Comparison of ENCODE assay signal across 44 cellular contexts in the genomic region with DNA sequence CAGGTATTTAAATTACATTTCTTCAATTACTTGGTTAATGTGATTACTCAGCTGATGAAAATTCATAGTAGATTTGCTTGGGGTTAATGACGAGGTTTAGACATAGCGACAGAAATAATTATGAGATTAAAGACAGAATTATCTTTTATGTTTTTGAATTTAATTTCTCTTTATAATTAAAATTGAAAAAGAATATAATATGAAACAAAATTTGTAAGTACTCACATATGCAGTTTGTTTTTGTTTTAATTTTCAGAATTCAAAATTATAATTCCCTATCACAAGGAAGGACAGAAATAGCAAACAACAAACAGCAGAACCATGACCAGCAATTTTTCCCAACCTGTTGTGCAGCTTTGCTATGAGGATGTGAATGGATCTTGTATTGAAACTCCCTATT. TPM values are rescaled to one million over a fixed set of nuclear protein-coding genes. Genes with fewer than 3 reads are reported as not detected.
"Had no signal": no experiment of that assay in that cellular context is flagged by ENCODE, and none has a peak within 500 bp of the region (broad histone marks: within the 10 kb centered on the region; RNA-seq: fewer than 3 reads in every experiment).

A gene with protein sequence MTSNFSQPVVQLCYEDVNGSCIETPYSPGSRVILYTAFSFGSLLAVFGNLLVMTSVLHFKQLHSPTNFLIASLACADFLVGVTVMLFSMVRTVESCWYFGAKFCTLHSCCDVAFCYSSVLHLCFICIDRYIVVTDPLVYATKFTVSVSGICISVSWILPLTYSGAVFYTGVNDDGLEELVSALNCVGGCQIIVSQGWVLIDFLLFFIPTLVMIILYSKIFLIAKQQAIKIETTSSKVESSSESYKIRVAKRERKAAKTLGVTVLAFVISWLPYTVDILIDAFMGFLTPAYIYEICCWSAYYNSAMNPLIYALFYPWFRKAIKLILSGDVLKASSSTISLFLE (plus strand): TSS at position 301 of the 400 bp plus-strand sequence. CDS start 21 bp downstream, at position 322.

- H3K4me3 ChIP-seq: adrenal gland, ascending aorta, body of pancreas, breast epithelium, cardiac muscle cell had no signal

- H3K27me3 ChIP-seq: adrenal gland, ascending aorta, body of pancreas, brain microvascular endothelial cell, breast epithelium, cardiac muscle cell had no signal

- H3K9me3 ChIP-seq: adrenal gland, ascending aorta, body of pancreas, breast epithelium had no signal

- H3K9me3 Mint-ChIP-seq: activated naive CD4-positive, alpha-beta T cell treated with anti-CD3 and anti-CD28 coated beads for 36 hours; activated naive CD4-positive, alpha-beta T cell treated with anti-CD3 and anti-CD28 coated beads, Interleukin-2, amount 10 ng/mL, durations not matched to agents 7 days and 5 days; activated naive CD4-positive, alpha-beta T cell treated with anti-CD3 and anti-CD28 coated beads, Interleukin-2, amount 50 U/mL, for 24 hours; activated naive CD4-positive, alpha-beta T cell treated with anti-CD3 and anti-CD28 coated beads, Interleukin-2, amount 50 U/mL, for 72 hours; activated naive CD8-positive, alpha-beta T cell treated with anti-CD3 and anti-CD28 coated beads for 36 hours; activated naive CD8-positive, alpha-beta T cell treated with anti-CD3 and anti-CD28 coated beads, Interleukin-2, amount 10 ng/mL, durations not matched to agents 7 days and 5 days; activated naive CD8-positive, alpha-beta T cell treated with anti-CD3 and anti-CD28 coated beads, Interleukin-2, amount 50 U/mL, for 24 hours; activated T-cell treated with anti-CD3 and anti-CD28 coated beads, Interleukin-2, amount 50 U/mL, for 24 hours; activated T-cell treated with anti-CD3 and anti-CD28 coated beads, Interleukin-2, amount 50 U/mL, for 4 hours; activated T-cell treated with anti-CD3 and anti-CD28 coated beads, Interleukin-2, amount 50 U/mL, for 72 hours; activated T-helper 1 cell treated with anti-CD3 and anti-CD28 coated beads, Interleukin-12 subunit alpha, Interleukin-12 subunit beta, Interleukin-2, Interleukin-4 antibody, amounts not matched to agents 30 ng/mL and 10 ng/mL and 1 ng/mL, durations not matched to agents 14 hours and 24 hours and 36 hours; activated T-helper 17 cell treated with anti-CD3 and anti-CD28 coated beads, Interleukin-2, amount 50 U/mL, for 72 hours; activated T-helper 2 cell treated with anti-CD3 and anti-CD28 coated beads, Interferon-gamma antibody, Interleukin-2, Interleukin-4, amounts not matched to agents 10 μg/mL and 5 μg/mL and 100 μg/mL, durations not matched to agents 14 hours and 24 hours and 36 hours; brain; central memory CD8-positive, alpha-beta T cell had no signal

- DNase-seq: activated effector memory CD4-positive, alpha-beta T cell treated with anti-CD3 and anti-CD28 coated beads, Interleukin-2, amount 50 U/mL, for 16 hours; activated effector memory CD4-positive, alpha-beta T cell treated with Interleukin-2 at 50 U/mL for 16 hours; activated gamma-delta T cell; activated gamma-delta T cell treated with Interleukin-2 at 50 U/mL for 16 hours; activated naive CD4-positive, alpha-beta T cell; activated naive CD4-positive, alpha-beta T cell treated with anti-CD3 and anti-CD28 coated beads for 36 hours; activated naive CD4-positive, alpha-beta T cell treated with anti-CD3 and anti-CD28 coated beads, Interleukin-2, amount 10 ng/mL, durations not matched to agents 7 days and 5 days; activated naive CD4-positive, alpha-beta T cell treated with anti-CD3 and anti-CD28 coated beads, Interleukin-2, amount 50 U/mL, for 16 hours; activated naive CD4-positive, alpha-beta T cell treated with Interleukin-2 at 50 U/mL for 16 hours; activated naive CD8-positive, alpha-beta T cell treated with anti-CD3 and anti-CD28 coated beads for 36 hours; activated naive CD8-positive, alpha-beta T cell treated with anti-CD3 and anti-CD28 coated beads, Interleukin-2, amount 10 ng/mL, durations not matched to agents 7 days and 5 days; activated naive CD8-positive, alpha-beta T cell treated with anti-CD3 and anti-CD28 coated beads, Interleukin-2, amount 50 U/mL, for 24 hours; activated T-cell treated with anti-CD3 and anti-CD28 coated beads, Interleukin-2, amount 50 U/mL, for 1 hour; activated T-cell treated with anti-CD3 and anti-CD28 coated beads, Interleukin-2, amount 50 U/mL, for 24 hours; activated T-cell treated with anti-CD3 and anti-CD28 coated beads, Interleukin-2, amount 50 U/mL, for 4 hours; activated T-cell treated with anti-CD3 and anti-CD28 coated beads, Interleukin-2, amount 50 U/mL, for 48 hours; activated T-cell treated with anti-CD3 and anti-CD28 coated beads, Interleukin-2, amount 50 U/mL, for 72 hours; adrenal gland; amniotic stem cell; amygdala; anterior cingulate cortex; aorta; body of pancreas; brain microvascular endothelial cell; caudate nucleus; central memory CD4-positive, alpha-beta T cell; cerebellar nuclear complex had no signal

- H3K4me1 ChIP-seq: adrenal gland, ascending aorta, body of pancreas, breast epithelium had no signal

- FAIRE-seq: astrocyte had no signal

- ATAC-seq: activated naive CD4-positive, alpha-beta T cell treated with anti-CD3 and anti-CD28 coated beads, Interleukin-2, amount 50 U/mL, for 72 hours; activated naive CD8-positive, alpha-beta T cell treated with anti-CD3 and anti-CD28 coated beads, Interleukin-2, amount 50 U/mL, for 24 hours; activated T-cell treated with anti-CD3 and anti-CD28 coated beads, Interleukin-2, amount 50 U/mL, for 4 hours; activated T-cell treated with anti-CD3 and anti-CD28 coated beads, Interleukin-2, amount 50 U/mL, for 72 hours; activated T-helper 17 cell treated with anti-CD3 and anti-CD28 coated beads, Interleukin-2, amount 50 U/mL, for 72 hours; body of pancreas had no signal

- H3K36me3 Mint-ChIP-seq: activated naive CD4-positive, alpha-beta T cell treated with anti-CD3 and anti-CD28 coated beads, Interleukin-2, amount 10 ng/mL, durations not matched to agents 7 days and 5 days; activated naive CD4-positive, alpha-beta T cell treated with anti-CD3 and anti-CD28 coated beads, Interleukin-2, amount 50 U/mL, for 24 hours; activated naive CD4-positive, alpha-beta T cell treated with anti-CD3 and anti-CD28 coated beads, Interleukin-2, amount 50 U/mL, for 72 hours; activated naive CD8-positive, alpha-beta T cell; activated naive CD8-positive, alpha-beta T cell treated with anti-CD3 and anti-CD28 coated beads for 36 hours; activated naive CD8-positive, alpha-beta T cell treated with anti-CD3 and anti-CD28 coated beads, Interleukin-2, amount 10 ng/mL, durations not matched to agents 7 days and 5 days; brain had no signal

- H3K4me3 Mint-ChIP-seq: activated naive CD4-positive, alpha-beta T cell treated with anti-CD3 and anti-CD28 coated beads for 36 hours; activated naive CD4-positive, alpha-beta T cell treated with anti-CD3 and anti-CD28 coated beads, Interleukin-2, amount 10 ng/mL, durations not matched to agents 7 days and 5 days; activated naive CD4-positive, alpha-beta T cell treated with anti-CD3 and anti-CD28 coated beads, Interleukin-2, amount 50 U/mL, for 24 hours; activated naive CD8-positive, alpha-beta T cell; activated naive CD8-positive, alpha-beta T cell treated with anti-CD3 and anti-CD28 coated beads for 36 hours; activated naive CD8-positive, alpha-beta T cell treated with anti-CD3 and anti-CD28 coated beads, Interleukin-2, amount 10 ng/mL, durations not matched to agents 7 days and 5 days; activated naive CD8-positive, alpha-beta T cell treated with anti-CD3 and anti-CD28 coated beads, Interleukin-2, amount 50 U/mL, for 24 hours; activated T-cell treated with anti-CD3 and anti-CD28 coated beads, Interleukin-2, amount 50 U/mL, for 24 hours; activated T-cell treated with anti-CD3 and anti-CD28 coated beads, Interleukin-2, amount 50 U/mL, for 4 hours; activated T-cell treated with anti-CD3 and anti-CD28 coated beads, Interleukin-2, amount 50 U/mL, for 72 hours; activated T-helper 1 cell treated with anti-CD3 and anti-CD28 coated beads, Interleukin-12 subunit alpha, Interleukin-12 subunit beta, Interleukin-2, Interleukin-4 antibody, amounts not matched to agents 30 ng/mL and 10 ng/mL and 1 ng/mL, durations not matched to agents 14 hours and 24 hours and 36 hours; activated T-helper 17 cell treated with anti-CD3 and anti-CD28 coated beads, Interleukin-2, amount 50 U/mL, for 72 hours; brain; central memory CD8-positive, alpha-beta T cell had no signal

- H3K4me1 Mint-ChIP-seq: activated naive CD4-positive, alpha-beta T cell treated with anti-CD3 and anti-CD28 coated beads, Interleukin-2, amount 10 ng/mL, durations not matched to agents 7 days and 5 days; activated naive CD4-positive, alpha-beta T cell treated with anti-CD3 and anti-CD28 coated beads, Interleukin-2, amount 50 U/mL, for 24 hours; activated naive CD8-positive, alpha-beta T cell treated with anti-CD3 and anti-CD28 coated beads for 36 hours; activated naive CD8-positive, alpha-beta T cell treated with anti-CD3 and anti-CD28 coated beads, Interleukin-2, amount 10 ng/mL, durations not matched to agents 7 days and 5 days; activated naive CD8-positive, alpha-beta T cell treated with anti-CD3 and anti-CD28 coated beads, Interleukin-2, amount 50 U/mL, for 24 hours; activated T-helper 17 cell treated with anti-CD3 and anti-CD28 coated beads, Interleukin-2, amount 50 U/mL, for 72 hours; brain; central memory CD8-positive, alpha-beta T cell had no signal

- H3K27ac ChIP-seq: adrenal gland, ascending aorta, body of pancreas, brain microvascular endothelial cell, breast epithelium, cardiac muscle cell had no signal

- H3K36me3 ChIP-seq: adrenal gland, ascending aorta, brain microvascular endothelial cell, breast epithelium, cardiac muscle cell had no signal

- H3K27ac Mint-ChIP-seq: activated naive CD4-positive, alpha-beta T cell treated with anti-CD3 and anti-CD28 coated beads for 36 hours; activated naive CD4-positive, alpha-beta T cell treated with anti-CD3 and anti-CD28 coated beads, Interleukin-2, amount 10 ng/mL, durations not matched to agents 7 days and 5 days; activated naive CD4-positive, alpha-beta T cell treated with anti-CD3 and anti-CD28 coated beads, Interleukin-2, amount 50 U/mL, for 24 hours; activated naive CD4-positive, alpha-beta T cell treated with anti-CD3 and anti-CD28 coated beads, Interleukin-2, amount 50 U/mL, for 72 hours; activated naive CD8-positive, alpha-beta T cell; activated naive CD8-positive, alpha-beta T cell treated with anti-CD3 and anti-CD28 coated beads for 36 hours; activated naive CD8-positive, alpha-beta T cell treated with anti-CD3 and anti-CD28 coated beads, Interleukin-2, amount 10 ng/mL, durations not matched to agents 7 days and 5 days; activated naive CD8-positive, alpha-beta T cell treated with anti-CD3 and anti-CD28 coated beads, Interleukin-2, amount 50 U/mL, for 24 hours; activated T-cell treated with anti-CD3 and anti-CD28 coated beads, Interleukin-2, amount 50 U/mL, for 24 hours; activated T-cell treated with anti-CD3 and anti-CD28 coated beads, Interleukin-2, amount 50 U/mL, for 72 hours; activated T-helper 1 cell treated with anti-CD3 and anti-CD28 coated beads, Interleukin-12 subunit alpha, Interleukin-12 subunit beta, Interleukin-2, Interleukin-4 antibody, amounts not matched to agents 30 ng/mL and 10 ng/mL and 1 ng/mL, durations not matched to agents 14 hours and 24 hours and 36 hours; activated T-helper 17 cell treated with anti-CD3 and anti-CD28 coated beads, Interleukin-2, amount 50 U/mL, for 72 hours; activated T-helper 2 cell treated with anti-CD3 and anti-CD28 coated beads, Interferon-gamma antibody, Interleukin-2, Interleukin-4, amounts not matched to agents 10 μg/mL and 5 μg/mL and 100 μg/mL, durations not matched to agents 14 hours and 24 hours and 36 hours; brain had no signal

RNA-seq across cellular contexts. Expression of the gene that starts here (rescaled TPM):
- total RNA-seq: activated naive CD4-positive, alpha-beta T cell treated with anti-CD3 and anti-CD28 coated beads for 36 hours; activated naive CD4-positive, alpha-beta T cell treated with anti-CD3 and anti-CD28 coated beads, Interleukin-2, amount 50 U/mL, for 72 hours; activated naive CD8-positive, alpha-beta T cell treated with anti-CD3 and anti-CD28 coated beads for 36 hours; activated naive CD8-positive, alpha-beta T cell treated with anti-CD3 and anti-CD28 coated beads, Interleukin-2, amount 10 ng/mL, durations not matched to agents 7 days and 5 days; activated T-cell treated with anti-CD3 and anti-CD28 coated beads, Interleukin-2, amount 50 U/mL, for 4 hours; activated T-cell treated with anti-CD3 and anti-CD28 coated beads, Interleukin-2, amount 50 U/mL, for 72 hours; activated T-helper 1 cell treated with anti-CD3 and anti-CD28 coated beads, Interleukin-12 subunit alpha, Interleukin-12 subunit beta, Interleukin-2, Interleukin-4 antibody, amounts not matched to agents 30 ng/mL and 10 ng/mL and 1 ng/mL, durations not matched to agents 14 hours and 24 hours and 36 hours; activated T-helper 17 cell treated with anti-CD3 and anti-CD28 coated beads, Interleukin-2, amount 50 U/mL, for 72 hours; activated T-helper 2 cell treated with anti-CD3 and anti-CD28 coated beads, Interferon-gamma antibody, Interleukin-2, Interleukin-4, amounts not matched to agents 10 μg/mL and 5 μg/mL and 100 μg/mL, durations not matched to agents 14 hours and 24 hours and 36 hours; adrenal gland; aorta; ascending aorta; astrocyte; body of pancreas; breast epithelium; bronchial epithelial cell; cardiac muscle cell; cardiac septum; cerebellum; chondrocyte had no signal
- polyA plus RNA-seq: adipose tissue, adrenal gland, aorta, cardiac muscle cell had no signal
